8 cellular contexts compared by ENCODE assay signal in genomic region chr5:110590187-110590586, GRCh38.
DNase-seq lines count a peak whose midpoint lies in the region; ATAC-seq and TF ChIP-seq lines count a peak whose summit lies in the region.

No MANE protein-coding gene starts in this region.

- no peak for TF ChIP-seq POLR2A in lower leg skin (IDR thresholded peaks at IDR 0.05)

- H3K4me1 ChIP-seq in RWPE2 (ENCODE audit: insufficient read depth, poor library complexity, severe bottlenecking), result no peaks in the 10 kb centered on the region

- H3K36me3 ChIP-seq in RWPE2 (ENCODE audit: low read depth), result no peaks in the 10 kb centered on the region
- H3K36me3 ChIP-seq in kidney epithelial cell (ENCODE audit: control insufficient read depth, insufficient read depth, low read length), result no peaks in the 10 kb centered on the region

- WGBS in lower leg skin, 2 donors, result 38 to 44% methylated on average over 2 of the region's 2 CpGs

- H3K9me3 ChIP-seq in RWPE2 (ENCODE audit: severe bottlenecking), result no peaks in the 10 kb centered on the region

- H3K4me3 ChIP-seq in GM12864 (ENCODE audit: low read depth, low read length), result no peak overlapping the region
- H3K4me3 ChIP-seq in RWPE2 (ENCODE audit: severe bottlenecking), result no peak overlapping the region
- no peak overlapping the region for H3K4me3 ChIP-seq in kidney epithelial cell (ENCODE audit: low read depth, low read length)
- no peak overlapping the region for H3K4me3 ChIP-seq in lower leg skin (ENCODE audit: low read depth, poor library complexity, severe bottlenecking)

- no peak for DNase-seq in GM12864 (ENCODE audit: low read depth)
- DNase-seq in RWPE2 (ENCODE audit: low spot score), result no peak
- no peak for DNase-seq in kidney epithelial cell (ENCODE audit: low read depth)
- no peak for DNase-seq in lower leg skin (ENCODE audit: low spot score in 2 of 2)
- no peak for DNase-seq in UCSD-AML1 (lab: John Stamatoyannopoulos, UW; ENCODE audit: unreplicated experiment)

- intact Hi-C loops in lower leg skin (cut with DNase I; ENCODE audit: low total_unique reads), result no loop called here

- TF ChIP-seq CTCF in GM12864 (IDR thresholded peaks at IDR 0.05; ENCODE audit: low read depth, low read length, missing control alignments) (peak; percentile 53), RWPE2 (IDR thresholded peaks at IDR 0.05; ENCODE audit: poor library complexity, severe bottlenecking) (peak; percentile 76), kidney epithelial cell (IDR thresholded peaks at IDR 0.05; ENCODE audit: insufficient read depth, low read length, poor library complexity, severe bottlenecking) (peak; percentile 38), lower leg skin (IDR thresholded peaks at IDR 0.05) (no peak)

- peaks cover 27% of the 10 kb centered on the region for H3K27me3 ChIP-seq in RWPE2 (ENCODE audit: insufficient read depth, poor library complexity, severe bottlenecking)
- H3K27me3 ChIP-seq in kidney epithelial cell (ENCODE audit: control insufficient read depth, insufficient read depth, low read length), result no peaks in the 10 kb centered on the region

- peak; percentile 60 for ATAC-seq in HG02610 (IDR thresholded peaks at IDR 0.05; ENCODE audit: unreplicated experiment)
- ATAC-seq in RWPE2 (ENCODE audit: low read depth), result peak; percentile 90
- no peak for ATAC-seq in GM18520 (IDR thresholded peaks at IDR 0.05; ENCODE audit: unreplicated experiment)
- no peak for ATAC-seq in HG03025 (IDR thresholded peaks at IDR 0.05; ENCODE audit: low FRiP score, unreplicated experiment)

- H3K27ac ChIP-seq in RWPE2 (ENCODE audit: poor library complexity, severe bottlenecking), result no peak overlapping the region

Comparison
In these comparisons a context has a peak if more than half of its experiments do, and no peak if none do; other contexts are left out.
1. CTCF ChIP-seq: peak in GM12864 (single experiment), RWPE2 (single experiment) and kidney epithelial cell (single experiment); none in lower leg skin (0 of 3).
2. ATAC-seq: peak in HG02610 (single experiment) and RWPE2 (single experiment); none in GM18520 (single experiment) and HG03025 (single experiment).